ENCODE assay signal across 1 cellular context in the genomic region with DNA sequence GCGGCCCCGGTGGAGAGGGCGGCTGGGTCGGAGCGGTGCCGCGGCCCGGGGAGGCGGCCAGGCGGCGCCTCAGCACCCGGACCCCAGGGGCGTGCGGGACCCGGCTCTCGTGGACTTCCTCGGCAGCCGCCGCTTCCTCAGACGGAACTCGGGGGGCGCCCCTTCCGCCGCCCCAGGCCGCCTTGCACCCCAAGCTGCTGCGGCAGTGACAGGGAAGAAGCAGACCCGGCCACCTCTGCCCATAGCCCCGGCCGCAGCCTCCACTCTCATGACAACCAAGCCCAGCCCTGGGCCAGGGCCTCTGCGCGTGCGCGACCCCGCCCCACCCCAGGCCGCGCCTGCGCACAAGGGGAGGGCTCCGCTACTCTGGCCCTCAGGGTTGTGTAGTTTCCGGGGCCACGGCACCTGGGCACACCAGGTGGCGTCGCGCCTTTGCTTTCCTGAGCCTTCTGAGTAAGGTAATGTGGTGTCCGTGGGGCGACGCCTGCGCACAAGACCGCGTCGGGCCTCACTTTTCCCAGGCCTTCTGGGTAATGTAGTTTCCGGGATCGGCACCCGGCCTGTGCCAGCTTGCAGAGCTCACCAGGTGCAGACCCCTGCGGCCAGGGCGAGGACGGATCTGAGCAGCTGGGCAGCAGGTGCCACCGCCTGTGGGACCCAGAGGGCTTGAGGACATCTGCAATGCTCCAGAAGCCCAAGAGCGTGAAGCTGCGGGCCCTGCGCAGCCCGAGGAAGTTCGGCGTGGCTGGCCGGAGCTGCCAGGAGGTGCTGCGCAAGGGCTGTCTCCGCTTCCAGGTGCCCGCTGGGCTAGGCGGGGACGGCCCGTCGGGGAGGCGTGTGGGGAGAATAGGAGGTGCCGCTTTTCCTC.
A peak's percentile ranks its signal among the peaks of the same experiment; 100 is the strongest.
TF ChIP-seq lines count a peak whose summit lies in the region.

Gene CEP104, minus strand, starts transcription at position 289 of the 868 bp plus-strand sequence. CDS start 4,804 bp downstream, outside the sequence.
A gene with protein sequence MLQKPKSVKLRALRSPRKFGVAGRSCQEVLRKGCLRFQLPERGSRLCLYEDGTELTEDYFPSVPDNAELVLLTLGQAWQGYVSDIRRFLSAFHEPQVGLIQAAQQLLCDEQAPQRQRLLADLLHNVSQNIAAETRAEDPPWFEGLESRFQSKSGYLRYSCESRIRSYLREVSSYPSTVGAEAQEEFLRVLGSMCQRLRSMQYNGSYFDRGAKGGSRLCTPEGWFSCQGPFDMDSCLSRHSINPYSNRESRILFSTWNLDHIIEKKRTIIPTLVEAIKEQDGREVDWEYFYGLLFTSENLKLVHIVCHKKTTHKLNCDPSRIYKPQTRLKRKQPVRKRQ (plus strand): TSS at position 554 of the 868 bp plus-strand sequence. CDS start 128 bp downstream, at position 682.

TF ChIP-seq in HEK293, 187 proteins besides CTCF, POLR2A, EP300 and RAD21 (continued from another document):
- TF ChIP-seq, protein P1, sequence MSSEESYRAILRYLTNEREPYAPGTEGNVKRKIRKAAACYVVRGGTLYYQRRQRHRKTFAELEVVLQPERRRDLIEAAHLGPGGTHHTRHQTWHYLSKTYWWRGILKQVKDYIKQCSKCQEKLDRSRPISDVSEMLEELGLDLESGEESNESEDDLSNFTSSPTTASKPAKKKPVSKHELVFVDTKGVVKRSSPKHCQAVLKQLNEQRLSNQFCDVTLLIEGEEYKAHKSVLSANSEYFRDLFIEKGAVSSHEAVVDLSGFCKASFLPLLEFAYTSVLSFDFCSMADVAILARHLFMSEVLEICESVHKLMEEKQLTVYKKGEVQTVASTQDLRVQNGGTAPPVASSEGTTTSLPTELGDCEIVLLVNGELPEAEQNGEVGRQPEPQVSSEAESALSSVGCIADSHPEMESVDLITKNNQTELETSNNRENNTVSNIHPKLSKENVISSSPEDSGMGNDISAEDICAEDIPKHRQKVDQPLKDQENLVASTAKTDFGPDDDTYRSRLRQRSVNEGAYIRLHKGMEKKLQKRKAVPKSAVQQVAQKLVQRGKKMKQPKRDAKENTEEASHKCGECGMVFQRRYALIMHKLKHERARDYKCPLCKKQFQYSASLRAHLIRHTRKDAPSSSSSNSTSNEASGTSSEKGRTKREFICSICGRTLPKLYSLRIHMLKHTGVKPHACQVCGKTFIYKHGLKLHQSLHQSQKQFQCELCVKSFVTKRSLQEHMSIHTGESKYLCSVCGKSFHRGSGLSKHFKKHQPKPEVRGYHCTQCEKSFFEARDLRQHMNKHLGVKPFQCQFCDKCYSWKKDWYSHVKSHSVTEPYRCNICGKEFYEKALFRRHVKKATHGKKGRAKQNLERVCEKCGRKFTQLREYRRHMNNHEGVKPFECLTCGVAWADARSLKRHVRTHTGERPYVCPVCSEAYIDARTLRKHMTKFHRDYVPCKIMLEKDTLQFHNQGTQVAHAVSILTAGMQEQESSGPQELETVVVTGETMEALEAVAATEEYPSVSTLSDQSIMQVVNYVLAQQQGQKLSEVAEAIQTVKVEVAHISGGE (tag by site-specific recombination; conservative IDR thresholded peaks at IDR 0.05; ENCODE audit: low read depth): peak; percentile 70
- no peak for TF ChIP-seq ZNF211 (tag by site-specific recombination; IDR thresholded peaks at IDR 0.05; ENCODE audit: low read depth)
- no peak for TF ChIP-seq WT1 (tag by site-specific recombination; IDR thresholded peaks at IDR 0.05)
- TF ChIP-seq BCL11A (tag by site-specific recombination; IDR thresholded peaks at IDR 0.05; ENCODE audit: low read depth): no peak
- TF ChIP-seq ZNF394 (tag by site-specific recombination; IDR thresholded peaks at IDR 0.05; ENCODE audit: borderline replicate concordance): peak; percentile 87
- no peak for TF ChIP-seq ZNF114 (tag by site-specific recombination; IDR thresholded peaks at IDR 0.05)
- TF ChIP-seq KLF10 (tag by site-specific recombination; IDR thresholded peaks at IDR 0.05): no peak
- TF ChIP-seq, protein P2, sequence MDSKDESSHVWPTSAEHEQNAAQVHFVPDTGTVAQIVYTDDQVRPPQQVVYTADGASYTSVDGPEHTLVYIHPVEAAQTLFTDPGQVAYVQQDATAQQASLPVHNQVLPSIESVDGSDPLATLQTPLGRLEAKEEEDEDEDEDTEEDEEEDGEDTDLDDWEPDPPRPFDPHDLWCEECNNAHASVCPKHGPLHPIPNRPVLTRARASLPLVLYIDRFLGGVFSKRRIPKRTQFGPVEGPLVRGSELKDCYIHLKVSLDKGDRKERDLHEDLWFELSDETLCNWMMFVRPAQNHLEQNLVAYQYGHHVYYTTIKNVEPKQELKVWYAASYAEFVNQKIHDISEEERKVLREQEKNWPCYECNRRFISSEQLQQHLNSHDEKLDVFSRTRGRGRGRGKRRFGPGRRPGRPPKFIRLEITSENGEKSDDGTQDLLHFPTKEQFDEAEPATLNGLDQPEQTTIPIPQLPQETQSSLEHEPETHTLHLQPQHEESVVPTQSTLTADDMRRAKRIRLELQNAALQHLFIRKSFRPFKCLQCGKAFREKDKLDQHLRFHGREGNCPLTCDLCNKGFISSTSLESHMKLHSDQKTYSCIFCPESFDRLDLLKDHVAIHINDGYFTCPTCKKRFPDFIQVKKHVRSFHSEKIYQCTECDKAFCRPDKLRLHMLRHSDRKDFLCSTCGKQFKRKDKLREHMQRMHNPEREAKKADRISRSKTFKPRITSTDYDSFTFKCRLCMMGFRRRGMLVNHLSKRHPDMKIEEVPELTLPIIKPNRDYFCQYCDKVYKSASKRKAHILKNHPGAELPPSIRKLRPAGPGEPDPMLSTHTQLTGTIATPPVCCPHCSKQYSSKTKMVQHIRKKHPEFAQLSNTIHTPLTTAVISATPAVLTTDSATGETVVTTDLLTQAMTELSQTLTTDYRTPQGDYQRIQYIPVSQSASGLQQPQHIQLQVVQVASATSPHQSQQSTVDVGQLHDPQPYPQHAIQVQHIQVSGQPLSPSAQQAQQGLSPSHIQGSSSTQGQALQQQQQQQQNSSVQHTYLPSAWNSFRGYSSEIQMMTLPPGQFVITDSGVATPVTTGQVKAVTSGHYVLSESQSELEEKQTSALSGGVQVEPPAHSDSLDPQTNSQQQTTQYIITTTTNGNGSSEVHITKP (tag by site-specific recombination; IDR thresholded peaks at IDR 0.05): peak; percentile 82
- TF ChIP-seq SP7 (tag by site-specific recombination; IDR thresholded peaks at IDR 0.05): peak; percentile 38; the same call in 1 of the 2 replicates
- TF ChIP-seq GLIS2 (tag by site-specific recombination; IDR thresholded peaks at IDR 0.05): peak; percentile 80
- TF ChIP-seq ZEB2 (tag by site-specific recombination; IDR thresholded peaks at IDR 0.05): peak; percentile 95
- TF ChIP-seq ZBTB6 (tag by site-specific recombination; IDR thresholded peaks at IDR 0.05): no peak
- TF ChIP-seq ZNF571 (tag by site-specific recombination; IDR thresholded peaks at IDR 0.05): no peak
- TF ChIP-seq, protein P3, sequence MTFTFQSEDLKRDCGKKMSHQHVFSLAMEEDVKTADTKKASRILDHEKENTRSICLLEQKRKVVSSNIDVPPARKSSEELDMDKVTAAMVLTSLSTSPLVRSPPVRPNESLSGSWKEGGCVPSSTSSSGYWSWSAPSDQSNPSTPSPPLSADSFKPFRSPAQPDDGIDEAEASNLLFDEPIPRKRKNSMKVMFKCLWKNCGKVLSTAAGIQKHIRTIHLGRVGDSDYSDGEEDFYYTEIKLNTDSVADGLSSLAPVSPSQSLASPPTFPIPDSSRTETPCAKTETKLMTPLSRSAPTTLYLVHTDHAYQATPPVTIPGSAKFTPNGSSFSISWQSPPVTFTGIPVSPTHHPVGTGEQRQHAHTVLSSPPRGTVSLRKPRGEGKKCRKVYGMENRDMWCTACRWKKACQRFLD (tag by site-specific recombination; IDR thresholded peaks at IDR 0.05): no peak
- TF ChIP-seq, protein P4, sequence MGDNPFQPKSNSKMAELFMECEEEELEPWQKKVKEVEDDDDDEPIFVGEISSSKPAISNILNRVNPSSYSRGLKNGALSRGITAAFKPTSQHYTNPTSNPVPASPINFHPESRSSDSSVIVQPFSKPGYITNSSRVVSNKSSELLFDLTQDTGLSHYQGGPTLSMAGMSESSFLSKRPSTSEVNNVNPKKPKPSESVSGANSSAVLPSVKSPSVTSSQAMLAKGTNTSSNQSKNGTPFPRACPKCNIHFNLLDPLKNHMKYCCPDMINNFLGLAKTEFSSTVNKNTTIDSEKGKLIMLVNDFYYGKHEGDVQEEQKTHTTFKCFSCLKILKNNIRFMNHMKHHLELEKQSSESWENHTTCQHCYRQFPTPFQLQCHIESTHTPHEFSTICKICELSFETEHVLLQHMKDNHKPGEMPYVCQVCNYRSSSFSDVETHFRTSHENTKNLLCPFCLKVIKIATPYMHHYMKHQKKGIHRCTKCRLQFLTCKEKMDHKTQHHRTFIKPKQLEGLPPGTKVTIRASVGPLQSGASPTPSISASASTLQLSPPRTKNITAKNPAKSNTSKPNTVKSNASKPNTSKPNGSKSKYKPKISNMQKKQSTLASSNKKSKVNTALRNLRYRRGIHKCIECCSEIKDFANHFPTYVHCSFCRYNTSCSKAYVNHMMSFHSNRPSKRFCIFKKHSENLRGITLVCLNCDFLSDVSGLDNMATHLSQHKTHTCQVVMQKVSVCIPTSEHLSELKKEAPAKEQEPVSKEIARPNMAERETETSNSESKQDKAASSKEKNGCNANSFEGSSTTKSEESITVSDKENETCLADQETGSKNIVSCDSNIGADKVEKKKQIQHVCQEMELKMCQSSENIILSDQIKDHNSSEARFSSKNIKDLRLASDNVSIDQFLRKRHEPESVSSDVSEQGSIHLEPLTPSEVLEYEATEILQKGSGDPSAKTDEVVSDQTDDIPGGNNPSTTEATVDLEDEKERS (tag by site-specific recombination; IDR thresholded peaks at IDR 0.05): no peak
